Comparison of ENCODE assay signal across 8 cellular contexts in genomic region chr22:27801616-27802388, GRCh38. TPM values are rescaled to one million over a fixed set of nuclear protein-coding genes. Genes with fewer than 3 reads are reported as not detected.
DNase-seq lines count a peak whose midpoint lies in the region; ATAC-seq, FAIRE-seq and TF ChIP-seq lines count a peak whose summit lies in the region.

Gene MN1 (minus strand): TSS chr22:27801756. CDS start chr22:27800543, 1,213 bp downstream.

- DNase-seq in A549 (ENCODE audit: low read depth in 1 of 2, low spot score in 1 of 2) = peak; percentile 39 to 65
- DNase-seq in HPDE6-E6E7 (ENCODE audit: extremely low spot score) = peak; percentile 65
- peak; percentile 47 to 53 for DNase-seq in activated CD4-positive, alpha-beta T cell treated with anti-CD3 and anti-CD28 coated beads, Interleukin-2, amount 50 U/mL, for 4 hours
- DNase-seq in ecto neural progenitor cell (ENCODE audit: low spot score) = peak; percentile 87
- DNase-seq in stimulated activated CD4-positive, alpha-beta T cell treated with anti-CD3 and anti-CD28 coated beads, Interleukin-2, amount 100 ng/mL, for 4 hours (ENCODE audit: low read depth) = peak; percentile 39
- DNase-seq in T1000 (lab: John Stamatoyannopoulos, UW) = no peak

- TF ChIP-seq RAD21 in A549 (conservative IDR thresholded peaks at IDR 0.05 in 1 of 2, IDR thresholded peaks at IDR 0.05 in 1 of 2) = no peak
- TF ChIP-seq RAD21 in liver (IDR thresholded peaks at IDR 0.05) = no peak

- 1% methylated on average over 14 of the region's 61 CpGs for WGBS in A549 (ENCODE audit: missing lambda C conversion rate)
- under 1% methylated on average over 61 of the region's 61 CpGs for WGBS in liver

- no peak for TF ChIP-seq EP300 in A549 (IDR thresholded peaks at IDR 0.05)

- POLR2A ChIA-PET in A549 (lab: Yijun Ruan, JAX) = interaction anchor here (0.6 to 1.0 kb wide), 3 partner anchors 560 to 1129 kb away, joined by 3 to 6 read pairs (median 3); no protein-coding TSS in a partner anchor

- H3K9ac ChIP-seq in liver (ENCODE audit: low read depth in 1 of 2, low read length in 2 of 2) = no peak within 1 kb of the TSS

- no peaks in the 10 kb centered on the region for H3K9me3 ChIP-seq in A549
- H3K9me3 ChIP-seq in liver (ENCODE audit: control insufficient read depth in 4 of 4, low read length in 3 of 4) = no peaks in the 10 kb centered on the region

- H3K27ac ChIP-seq in A549 = peak within 1 kb of the TSS; percentile 97
- H3K27ac ChIP-seq in liver (ENCODE audit: low read depth in 1 of 2, low read length in 2 of 2) = peak within 1 kb of the TSS in 1 of 2 donors; percentile 10

- no peak for TF ChIP-seq CTCF in A549 (IDR thresholded peaks at IDR 0.05)
- no peak for TF ChIP-seq CTCF in liver (IDR thresholded peaks at IDR 0.05; ENCODE audit: low read depth, low read length, missing input control)

- FAIRE-seq in A549 (lab: Jason Lieb, UNC) = no peak

- H3K4me3 ChIP-seq in A549 (peak within 1 kb of the TSS; percentile 74), liver (ENCODE audit: low read depth in 1 of 3, low read length in 3 of 3) (peak within 1 kb of the TSS; percentile 27 to 75 (median 56))

- peak within 1 kb of the TSS; percentile 98 for H3K4me2 ChIP-seq in A549

- no peaks in the 10 kb centered on the region for H3K36me3 ChIP-seq in liver (ENCODE audit: control insufficient read depth in 4 of 4, insufficient read depth in 3 of 4, low read depth in 1 of 4, low read length in 3 of 4)

- peaks cover 0 to 5% (median 0%) of the 10 kb centered on the region in 4 donors for H3K27me3 ChIP-seq in liver (ENCODE audit: control insufficient read depth in 4 of 4, insufficient read depth in 4 of 4, low read length in 3 of 4)

- H3K4me1 ChIP-seq in A549 (peaks cover 16% of the 10 kb centered on the region), liver (ENCODE audit: control insufficient read depth in 4 of 4, insufficient read depth in 4 of 4, low read length in 3 of 4) (peaks cover 21 to 51% (median 24%) of the 10 kb centered on the region in 4 donors)

- TF ChIP-seq POLR2A in A549 (IDR thresholded peaks at IDR 0.05; ENCODE audit: low read length) = 0 out of 2 replicates have a peak, but pooled peaks have one; percentile 15

- CTCF ChIA-PET in A549 (lab: Yijun Ruan, JAX) = no interaction called here

- peak; percentile 57 to 69 for ATAC-seq in A549
- ATAC-seq in GM19351 (IDR thresholded peaks at IDR 0.05; ENCODE audit: unreplicated experiment) = no peak

TF ChIP-seq in A549, 52 proteins besides CTCF, POLR2A, EP300 and RAD21:
- TF ChIP-seq JUN (IDR thresholded peaks at IDR 0.05) (peak in 1 of 2 experiments; percentile 21; a peak in 1 of 5 replicates), RNF2 (IDR thresholded peaks at IDR 0.05; ENCODE audit: borderline replicate concordance, low read depth) (no peak), MAX (IDR thresholded peaks at IDR 0.05) (peak; percentile 18; the same call in 1 of the 2 replicates)
- TF ChIP-seq, protein P1, sequence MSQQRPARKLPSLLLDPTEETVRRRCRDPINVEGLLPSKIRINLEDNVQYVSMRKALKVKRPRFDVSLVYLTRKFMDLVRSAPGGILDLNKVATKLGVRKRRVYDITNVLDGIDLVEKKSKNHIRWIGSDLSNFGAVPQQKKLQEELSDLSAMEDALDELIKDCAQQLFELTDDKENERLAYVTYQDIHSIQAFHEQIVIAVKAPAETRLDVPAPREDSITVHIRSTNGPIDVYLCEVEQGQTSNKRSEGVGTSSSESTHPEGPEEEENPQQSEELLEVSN (IDR thresholded peaks at IDR 0.05; ENCODE audit: borderline replicate concordance, low read depth) = 0 out of 2 replicates have a peak, but pooled peaks have one; percentile 49

TF ChIP-seq in liver, 16 proteins besides CTCF, POLR2A, EP300 and RAD21:
- peak; percentile 79 for TF ChIP-seq YY1 (IDR thresholded peaks at IDR 0.05)
- TF ChIP-seq ZBTB33 (IDR thresholded peaks at IDR 0.05) = no peak

RNA-seq across cellular contexts. Expression of gene MN1, which starts in this region (rescaled TPM):
- polyA plus RNA-seq in A549 (2011; rRNA removed) = 0.59 and 1.6 TPM in 2 replicates
- 2.8 and 3.2 TPM in 2 replicates for polyA plus RNA-seq in A549 (2012; cell fraction: cytosol; rRNA removed)
- polyA plus RNA-seq in A549 (2012; cell fraction: nucleus; rRNA removed) = 2.7 and 3.9 TPM in 2 replicates
- polyA plus RNA-seq in A549 (2017; fragmentation: RNase III; extraction: RNeasy Plus Mini Kit Qiagen cat#74134 plus additional on column Dnase treatment) = 2.0 to 2.8 TPM (median 2.4 TPM) in 3 replicates
- 2.1 and 5.3 TPM in 2 replicates for polyA minus RNA-seq in A549 (2011; rRNA and poly(A)+ RNA removed)
- total RNA-seq in liver = under 1 TPM; 0.25 to 0.33 TPM
- polyA plus RNA-seq in liver = under 1 TPM; 0.10 to 0.17 TPM
